8 cellular contexts compared by ENCODE assay signal in genomic region chr1:155499953-155500621, GRCh38.
DNase-seq lines count a peak whose midpoint lies in the region; ATAC-seq and FAIRE-seq lines count a peak whose summit lies in the region.

No MANE protein-coding gene starts in this region.

- H3K9ac ChIP-seq in SK-N-MC (ENCODE audit: insufficient read length): peak overlapping the region; percentile 15

- peak overlapping the region in 5 of 6 donors; percentile 2 to 62 (median 24) for H3K27ac Mint-ChIP-seq in immature natural killer cell

- peak; percentile 92 for DNase-seq in NCI-H1048 (lab: John Stamatoyannopoulos, UW)
- DNase-seq in SK-N-MC (ENCODE audit: low read depth, low spot score): peak; percentile 95
- DNase-seq in immature natural killer cell: no peak
- no peak for DNase-seq in globus pallidus (ENCODE audit: low spot score)
- no peak for DNase-seq in stimulated activated CD4-positive, alpha-beta T cell treated with anti-CD3 and anti-CD28 coated beads, Interleukin-1b, Interleukin-23, amount 100 ng/mL, for 48 hours
- no peak for DNase-seq in HTR-8/SVneo (ENCODE audit: insufficient read length, low spot score)

- peak; percentile 65 for ATAC-seq in GM18498 (IDR thresholded peaks at IDR 0.05; ENCODE audit: unreplicated experiment)
- ATAC-seq in GM19467 (IDR thresholded peaks at IDR 0.05; ENCODE audit: unreplicated experiment): no peak

- H3K9me3 Mint-ChIP-seq in immature natural killer cell: no peaks in the 10 kb centered on the region

- peak overlapping the region in 1 of 5 donors; percentile 2 for H3K4me3 Mint-ChIP-seq in immature natural killer cell

- H3K36me3 ChIP-seq in SK-N-MC (ENCODE audit: insufficient read depth, low read length): peaks cover 5% of the 10 kb centered on the region

- no peak for FAIRE-seq in HTR-8/SVneo (lab: Jason Lieb, UNC)

- peak overlapping the region; percentile 69 for H3K4me3 ChIP-seq in SK-N-MC

- H3K9me3 ChIP-seq in SK-N-MC (ENCODE audit: low read depth, low read length): no peaks in the 10 kb centered on the region

- peaks cover 0 to 4% (median 0%) of the 10 kb centered on the region in 3 donors for H3K36me3 Mint-ChIP-seq in immature natural killer cell

- peak overlapping the region; percentile 75 for H3K27ac ChIP-seq in SK-N-MC

- peaks cover 0 to 1% (median 0%) of the 10 kb centered on the region in 3 donors for H3K27me3 Mint-ChIP-seq in immature natural killer cell (ENCODE audit: low read depth in 3 of 3)

- H3K4me1 Mint-ChIP-seq in immature natural killer cell: peaks cover 23 to 62% of the 10 kb centered on the region in 2 donors

Comparison
In these comparisons a context has a peak if more than half of its experiments do, and no peak if none do; other contexts are left out.
1. DNase-seq: peak in NCI-H1048 (single experiment) and SK-N-MC (single experiment); none in immature natural killer cell (0 of 3), globus pallidus (single experiment), stimulated activated CD4-positive, alpha-beta T cell treated with anti-CD3 and anti-CD28 coated beads, Interleukin-1b, Interleukin-23, amount 100 ng/mL, for 48 hours (single experiment) and HTR-8/SVneo (single experiment).